14 cellular contexts compared by ENCODE assay signal in genomic region chr2:96353606-96354095, GRCh38.
A peak's percentile ranks its signal among the peaks of the same experiment; 100 is the strongest.
DNase-seq lines count a peak whose midpoint lies in the region; ATAC-seq and TF ChIP-seq lines count a peak whose summit lies in the region.
"Had no signal": no experiment of that assay in that cellular context is flagged by ENCODE, and none has a peak within 500 bp of the region (broad histone marks: within the 10 kb centered on the region; RNA-seq: fewer than 3 reads in every experiment).

No MANE protein-coding gene starts in this region.

- H3K4me3 ChIP-seq in foreskin fibroblast (ENCODE audit: low read depth in 1 of 2, low read length in 2 of 2) = no peak overlapping the region
- H3K4me3 ChIP-seq in parathyroid adenoma (ENCODE audit: low read depth, low read length) = no peak overlapping the region
- H3K4me3 ChIP-seq: adrenal gland had no signal

- H3K36me3 ChIP-seq in parathyroid adenoma (ENCODE audit: control insufficient read depth, insufficient read depth, low read length) = no peaks in the 10 kb centered on the region
- H3K36me3 ChIP-seq: adrenal gland had no signal

- H3K9me3 ChIP-seq in parathyroid adenoma (ENCODE audit: control insufficient read depth, low read length) = no peaks in the 10 kb centered on the region
- H3K9me3 ChIP-seq: adrenal gland had no signal

- H2AFZ ChIP-seq in parathyroid adenoma = no peak overlapping the region

- TF ChIP-seq CTCF in foreskin fibroblast (IDR thresholded peaks at IDR 0.05; ENCODE audit: low read depth, low read length) (no peak), parathyroid adenoma (IDR thresholded peaks at IDR 0.05) (no peak)

- no peak overlapping the region for H3K4me2 ChIP-seq in parathyroid adenoma (ENCODE audit: low read length)

- no peaks in the 10 kb centered on the region for H3K79me2 ChIP-seq in parathyroid adenoma

- peaks cover 8% of the 10 kb centered on the region for H3K4me1 ChIP-seq in parathyroid adenoma

- H3K27me3 ChIP-seq in parathyroid adenoma (ENCODE audit: control insufficient read depth, insufficient read depth, low read length) = no peaks in the 10 kb centered on the region
- H3K27me3 ChIP-seq: adrenal gland had no signal

- peak; percentile 69 for DNase-seq in AG20443 (ENCODE audit: low spot score)
- peak; percentile 72 for DNase-seq in astrocyte of the hippocampus (ENCODE audit: low read depth, low spot score)
- peak; percentile 41 to 60 for DNase-seq in foreskin fibroblast
- no peak for DNase-seq in activated gamma-delta T cell treated with Interleukin-2 at 50 U/mL for 16 hours
- DNase-seq in NCI-H1048 (lab: John Stamatoyannopoulos, UW) = no peak
- no peak for DNase-seq in NCI-H69 (lab: John Stamatoyannopoulos, UW)
- DNase-seq: activated CD4-positive, alpha-beta T cell treated with anti-CD3 and anti-CD28 coated beads for 4 hours; effector memory CD8-positive, alpha-beta T cell; T-helper 2 cell; trophoblast cell had no signal

- H3K27ac ChIP-seq in parathyroid adenoma = peak overlapping the region; percentile 64

- H3K9ac ChIP-seq in parathyroid adenoma = no peak overlapping the region

- no peak for ATAC-seq in HG02623 (IDR thresholded peaks at IDR 0.05; ENCODE audit: unreplicated experiment)
- ATAC-seq: effector memory CD8-positive, alpha-beta T cell; Panc1 had no signal

Comparison
In these comparisons a context has a peak if more than half of its experiments do, and no peak if none do; other contexts are left out.
1. DNase-seq: peak in AG20443 (single experiment), astrocyte of the hippocampus (single experiment) and foreskin fibroblast (2 of 2); none in activated gamma-delta T cell treated with Interleukin-2 at 50 U/mL for 16 hours (single experiment), NCI-H1048 (single experiment) and NCI-H69 (single experiment).